ENCODE assay signal across 23 cellular contexts in genomic region chr17:75006653-75007052, GRCh38. TPM values are rescaled to one million over a fixed set of nuclear protein-coding genes. Genes with fewer than 3 reads are reported as not detected.
A peak's percentile ranks its signal among the peaks of the same experiment; 100 is the strongest.
DNase-seq lines count a peak whose midpoint lies in the region; ATAC-seq, FAIRE-seq and TF ChIP-seq lines count a peak whose summit lies in the region.
"Had no signal": no experiment of that assay in that cellular context is flagged by ENCODE, and none has a peak within 500 bp of the region (broad histone marks: within the 10 kb centered on the region; RNA-seq: fewer than 3 reads in every experiment).

No MANE protein-coding gene starts in this region.

- no peak for DNase-seq in BE2C
- peak; percentile 42 for DNase-seq in NOMO-1 treated with dmso at 0.1 percent for 144 hours (lab: John Stamatoyannopoulos, UW; ENCODE audit: unreplicated experiment)
- no peak for DNase-seq in GM12878 (ENCODE audit: low read depth, low spot score)
- DNase-seq in RCC 7860 (ENCODE audit: low spot score) = no peak
- no peak for DNase-seq in nephron progenitor cell
- no peak for DNase-seq in spleen
- no peak for DNase-seq in islet precursor cell
- DNase-seq: activated CD8-positive, alpha-beta T cell treated with anti-CD3 and anti-CD28 coated beads, Interleukin-2, amount 10 ng/mL, durations not matched to agents 7 days and 5 days; activated T-cell treated with anti-CD3 and anti-CD28 coated beads, Interleukin-2, amount 50 U/mL, for 48 hours; colonic mucosa; HFFc6; kidney glomerular epithelial cell; mesendoderm; naive thymus-derived CD8-positive, alpha-beta T cell; NCI-H1048; NCI-H2081 treated with DMSO at 0.1 percent for 48 hours; NCI-H524 treated with DMSO at 0.1 percent for 48 hours; stomach; uterus had no signal

- H3K27me3 ChIP-seq in BE2C (no peaks in the 10 kb centered on the region), GM12878 (replicated peaks in 1 of 2; ENCODE audit: control insufficient read depth in 2 of 2, insufficient read depth in 2 of 2, low read length in 1 of 2) (no peaks in the 10 kb centered on the region; a peak in 1 of 4 replicates), spleen (replicated peaks in 1 of 7) (no peaks in the 10 kb centered on the region)
- H3K27me3 ChIP-seq: colonic mucosa, stomach, uterus had no signal

- RAD21 ChIA-PET in GM12878 (lab: Charles Lee; ENCODE audit: unreplicated experiment) = interaction anchor here (0.7 to 4.4 kb wide), 3 partner anchors 13 to 638 kb away, joined by 3 to 39 read pairs (median 3); no protein-coding TSS in a partner anchor

- POLR2A ChIA-PET in HEK293 (lab: Yijun Ruan, JAX) (interaction anchor here (0.8 to 1.9 kb wide), 3 partner anchors 18 to 45 kb away, joined by 3 to 7 read pairs (median 4); partner anchors contain the start of gene CDR2L), GM12878 (lab: Charles Lee) (interaction anchor here (0.6 kb wide), 1 partner anchor 126 kb away, joined by 3 read pairs; no protein-coding TSS in a partner anchor)

- no peak overlapping the region for H3K27ac Mint-ChIP-seq in nephron progenitor cell
- H3K27ac Mint-ChIP-seq: activated CD8-positive, alpha-beta T cell treated with anti-CD3 and anti-CD28 coated beads, Interleukin-2, amount 10 ng/mL, durations not matched to agents 7 days and 5 days; activated naive CD4-positive, alpha-beta T cell treated with anti-CD3 and anti-CD28 coated beads, Interleukin-2, amount 50 U/mL, for 24 hours; HFFc6 had no signal

- FAIRE-seq in GM12878 (lab: Jason Lieb, UNC) = no peak
- FAIRE-seq in RCC 7860 (lab: Jason Lieb, UNC) = no peak

- H4K20me1 ChIP-seq in GM12878 (ENCODE audit: control insufficient read depth, insufficient read depth) = no peaks in the 10 kb centered on the region

- H3K9me3 ChIP-seq in BE2C (no peaks in the 10 kb centered on the region), HEK293 (ENCODE audit: control insufficient read depth, insufficient read depth, low read depth, low read length) (no peaks in the 10 kb centered on the region), GM12878 (replicated peaks; ENCODE audit: control insufficient read depth, insufficient read depth, low read length) (no peaks in the 10 kb centered on the region), spleen (no peaks in the 10 kb centered on the region)
- H3K9me3 ChIP-seq: colonic mucosa, stomach, uterus had no signal

- H3K27ac ChIP-seq in HEK293 (ENCODE audit: extremely low read depth, low read depth, low read length) = no peak overlapping the region
- no peak overlapping the region for H3K27ac ChIP-seq in GM12878 (ENCODE audit: control insufficient read depth, insufficient read depth)
- no peak overlapping the region for H3K27ac ChIP-seq in spleen
- H3K27ac ChIP-seq: colonic mucosa, parathyroid adenoma, SK-N-MC, stomach, uterus had no signal

- H3K4me3 ChIP-seq in BE2C (ENCODE audit: low read depth, low read length) (no peak overlapping the region), HEK293 (ENCODE audit: low read depth, low read length) (no peak overlapping the region), GM12878 (no peak overlapping the region), spleen (no peak overlapping the region)
- H3K4me3 ChIP-seq: colonic mucosa, SK-N-MC, stomach, uterus had no signal

- TF ChIP-seq POLR2A in GM12878 (IDR thresholded peaks at IDR 0.05; ENCODE audit: low read depth, low read length) (no peak), spleen (IDR thresholded peaks at IDR 0.05) (no peak)

- SMC1A ChIA-PET in GM12878 (lab: Charles Lee; ENCODE audit: uncharacterized antibody, unreplicated experiment) = interaction anchor here (0.6 to 4.1 kb wide), 4 partner anchors 19 to 353 kb away, joined by 3 to 20 read pairs (median 3); partner anchors contain the start of gene CDR2L

- in situ Hi-C loops in GM12878 (cut with MboI) = no loop called here

- TF ChIP-seq RAD21 in GM12878 (IDR thresholded peaks at IDR 0.05; ENCODE audit: insufficient read depth, low read depth, low read length) = peak; percentile 42

- H3K27me3 Mint-ChIP-seq in nephron progenitor cell (ENCODE audit: low read depth, poor library complexity) = peaks cover 4% of the 10 kb centered on the region
- H3K27me3 Mint-ChIP-seq: activated naive CD4-positive, alpha-beta T cell treated with anti-CD3 and anti-CD28 coated beads, Interleukin-2, amount 50 U/mL, for 24 hours had no signal

- peaks cover 10% of the 10 kb centered on the region for H3K36me3 ChIP-seq in BE2C
- H3K36me3 ChIP-seq in HEK293 (ENCODE audit: control insufficient read depth in 2 of 2, insufficient read depth in 1 of 2, low read length in 2 of 2) = peaks cover 0 to 33% of the 10 kb centered on the region in 2 experiments; a peak in 1 of 3 replicates
- H3K36me3 ChIP-seq in GM12878 (ENCODE audit: control insufficient read depth in 2 of 2, insufficient read depth in 2 of 2, low read length in 1 of 2) = no peaks in the 10 kb centered on the region
- peaks cover 0 to 26% (median 0%) of the 10 kb centered on the region in 6 donors for H3K36me3 ChIP-seq in spleen
- H3K36me3 ChIP-seq: colonic mucosa, uterus had no signal

- no peak overlapping the region for H2AFZ ChIP-seq in GM12878 (ENCODE audit: control insufficient read depth, low read depth, low read length)
- H2AFZ ChIP-seq: parathyroid adenoma had no signal

- no TSS peak for BruUV-seq in GM12878 (replicated peaks; lab: Mats Ljungman, UMichigan)

- 31% methylated on average over 5 of the region's 5 CpGs for WGBS in GM12878 (ENCODE audit: insufficient coverage, insufficient replicate concordance, low lambda C conversion rate, missing lambda C conversion rate)
- 62 to 84% (median 69%) methylated on average over 5 of the region's 5 CpGs for WGBS in spleen, 5 donors

- intact Hi-C loops in GM12878 (cut with micrococcal nuclease; ENCODE audit: unreplicated experiment) (no loop called here), spleen (cut with DNase I; ENCODE audit: low total_unique reads) (no loop called here)

- no peak for ATAC-seq in GM12878
- ATAC-seq: activated CD8-positive, alpha-beta T cell treated with anti-CD3 and anti-CD28 coated beads, Interleukin-2, amount 10 ng/mL, durations not matched to agents 7 days and 5 days had no signal

- H3K9ac ChIP-seq in GM12878 (ENCODE audit: control insufficient read depth, insufficient read depth, low read length) = no peak overlapping the region
- H3K9ac ChIP-seq: parathyroid adenoma had no signal

- H3K9me3 Mint-ChIP-seq in nephron progenitor cell = no peaks in the 10 kb centered on the region
- H3K9me3 Mint-ChIP-seq: activated naive CD4-positive, alpha-beta T cell treated with anti-CD3 and anti-CD28 coated beads, Interleukin-2, amount 50 U/mL, for 24 hours; HFFc6; naive thymus-derived CD8-positive, alpha-beta T cell had no signal

- peak; percentile 26 for TF ChIP-seq CTCF in BE2C (IDR thresholded peaks at IDR 0.05; ENCODE audit: low read depth, low read length)
- no peak for TF ChIP-seq CTCF in HEK293 (tag by site-specific recombination; IDR thresholded peaks at IDR 0.05)
- no peak for TF ChIP-seq CTCF in GM12878 (IDR thresholded peaks at IDR 0.05 in 2 of 3, conservative IDR thresholded peaks at IDR 0.05 in 1 of 3; ENCODE audit: control insufficient read depth in 2 of 3, extremely low read depth in 1 of 3, insufficient read depth in 1 of 3, low read depth in 3 of 3, low read length in 3 of 3)
- TF ChIP-seq CTCF in nephron progenitor cell (IDR thresholded peaks at IDR 0.05) = no peak
- TF ChIP-seq CTCF in spleen (IDR thresholded peaks at IDR 0.05 in 8 of 11, conservative IDR thresholded peaks at IDR 0.05 in 3 of 11) = no peak

- no peak overlapping the region for H3K4me3 Mint-ChIP-seq in nephron progenitor cell
- H3K4me3 Mint-ChIP-seq: activated CD8-positive, alpha-beta T cell treated with anti-CD3 and anti-CD28 coated beads, Interleukin-2, amount 10 ng/mL, durations not matched to agents 7 days and 5 days; activated naive CD4-positive, alpha-beta T cell treated with anti-CD3 and anti-CD28 coated beads, Interleukin-2, amount 50 U/mL, for 24 hours; HFFc6; naive thymus-derived CD8-positive, alpha-beta T cell had no signal

- H3K79me2 ChIP-seq in GM12878 (ENCODE audit: control insufficient read depth, insufficient read depth, low read length) = no peaks in the 10 kb centered on the region
- H3K79me2 ChIP-seq: parathyroid adenoma had no signal

- CTCF ChIA-PET in HEK293 (lab: Yijun Ruan, JAX) = interaction anchor here (1.2 to 4.0 kb wide), 4 partner anchors 13 to 49 kb away, joined by 5 to 37 read pairs (median 5); no protein-coding TSS in a partner anchor
- CTCF ChIA-PET in GM12878 (lab: Yijun Ruan, JAX) = interaction anchor here (2.1 to 6.2 kb wide), 2 partner anchors 45 to 195 kb away, joined by 6 to 56 read pairs; no protein-coding TSS in a partner anchor

- H3K4me1 Mint-ChIP-seq in nephron progenitor cell = peaks cover 9% of the 10 kb centered on the region
- H3K4me1 Mint-ChIP-seq: naive thymus-derived CD8-positive, alpha-beta T cell had no signal

- no peak overlapping the region for H3K4me2 ChIP-seq in GM12878 (ENCODE audit: control insufficient read depth, insufficient read depth)

- H3K36me3 Mint-ChIP-seq in nephron progenitor cell (ENCODE audit: low read depth) = no peaks in the 10 kb centered on the region
- H3K36me3 Mint-ChIP-seq: activated naive CD4-positive, alpha-beta T cell treated with anti-CD3 and anti-CD28 coated beads, Interleukin-2, amount 50 U/mL, for 24 hours; naive thymus-derived CD8-positive, alpha-beta T cell had no signal

- peaks cover 8% of the 10 kb centered on the region for H3K4me1 ChIP-seq in BE2C
- peaks cover 15% of the 10 kb centered on the region for H3K4me1 ChIP-seq in HEK293 (ENCODE audit: control insufficient read depth, insufficient read depth, low read length)
- H3K4me1 ChIP-seq in GM12878 (ENCODE audit: control insufficient read depth, insufficient read depth, low read length) = no peaks in the 10 kb centered on the region; the same call in 1 of the 2 replicates
- H3K4me1 ChIP-seq in spleen = peaks cover 0 to 3% (median 1%) of the 10 kb centered on the region in 6 donors
- H3K4me1 ChIP-seq: parathyroid adenoma had no signal

- TF ChIP-seq EP300 in GM12878 (IDR thresholded peaks at IDR 0.05; ENCODE audit: borderline replicate concordance in 1 of 2, control insufficient read depth in 1 of 2, low read depth in 2 of 2, low read length in 2 of 2) = no peak

RNA-seq across cellular contexts. Expression of gene MRPL58, which starts 5.8 kb away (rescaled TPM):
- polyA plus RNA-seq in BE2C (2012; ENCODE audit: insufficient read depth, insufficient read length, low read depth) = 138 TPM
- total RNA-seq in GM12878 (2013; cell fraction: nucleolus; rRNA removed) = 3.2 and 3.4 TPM in 2 replicates
- total RNA-seq in GM12878 (2014; rRNA removed) (64.3 and 65.6 TPM in 2 replicates), GM12878 (2014; rRNA removed; fragmentation: Illumina TruSeq; extraction: Trizol) (39.5 and 46.3 TPM in 2 replicates), GM12878 (2021) (43.0 and 44.0 TPM in 2 replicates), spleen (10 to 100 TPM; 16.5 to 60.7 (median 20.5) TPM)
- polyA plus RNA-seq in GM12878 (2011; ENCODE audit: low read depth) = 28.1 TPM
- polyA plus RNA-seq in GM12878 (2011; rRNA removed) (53.5 and 60.3 TPM in 2 replicates), GM12878 (2014; fragmentation: Illumina TruSeq; extraction: Trizol) (51.1 and 52.2 TPM in 2 replicates), GM12878 (2014; fragmentation: Nextera tagmentation; extraction: Ambion mirVana) (10 to 100 TPM; 23.0 to 43.7 TPM), GM12878 (2014; rRNA removed) (60.0 and 73.2 TPM in 2 replicates), GM12878 (2016; fragmentation: Nextera tagmentation; extraction: Ambion mirVana) (10 to 100 TPM; 52.7 to 59.2 TPM), spleen (10 to 100 TPM; 33.1 to 43.3 (median 41.6) TPM)
- polyA plus RNA-seq in GM12878 (2011; cell fraction: cytosol; rRNA removed) = 38.0 and 49.9 TPM in 2 replicates
- polyA plus RNA-seq in GM12878 (2011; cell fraction: nucleus; rRNA removed) = 23.0 and 24.4 TPM in 2 replicates
- polyA plus RNA-seq in GM12878 (2012) = 25.5 and 28.9 TPM in 2 replicates
- polyA minus RNA-seq in GM12878 (2011; rRNA and poly(A)+ RNA removed) = 13.5 and 16.6 TPM in 2 replicates
- 8.0 and 11.3 TPM in 2 replicates for polyA minus RNA-seq in GM12878 (2011; cell fraction: cytosol; rRNA and poly(A)+ RNA removed)
- polyA minus RNA-seq in GM12878 (2011; cell fraction: nucleus; rRNA and poly(A)+ RNA removed) = 3.5 and 5.5 TPM in 2 replicates

RNA-seq across cellular contexts. Expression of gene CDR2L, which starts 19.2 kb away (rescaled TPM):
- polyA plus RNA-seq in BE2C (2012; ENCODE audit: insufficient read depth, insufficient read length, low read depth) = 12.8 TPM
- total RNA-seq in GM12878 (2013; cell fraction: nucleolus; rRNA removed) = not detected in 2 replicates
- total RNA-seq in GM12878 (2014; rRNA removed) (0.05 TPM in 1 of 2 replicates, not detected in the other), GM12878 (2014; rRNA removed; fragmentation: Illumina TruSeq; extraction: Trizol) (0.04 TPM in 1 of 2 replicates, not detected in the other), GM12878 (2021) (0.05 and 0.18 TPM in 2 replicates), spleen (1 to 10 TPM; 1.5 to 6.0 (median 3.0) TPM)
- not detected for polyA plus RNA-seq in GM12878 (2011; ENCODE audit: low read depth)
- polyA plus RNA-seq in GM12878 (2011; rRNA removed) (0.03 TPM in 1 of 2 replicates, not detected in the other), GM12878 (2014; fragmentation: Illumina TruSeq; extraction: Trizol) (not detected in 2 replicates), GM12878 (2014; fragmentation: Nextera tagmentation; extraction: Ambion mirVana) (not detected), GM12878 (2014; rRNA removed) (0.03 TPM in 1 of 2 replicates, not detected in the other), GM12878 (2016; fragmentation: Nextera tagmentation; extraction: Ambion mirVana) (under 1 TPM in 1 of 2 experiments, not detected in 1; 0.04 TPM), spleen (1 to 10 TPM in 1 of 3 donors, under 1 TPM in 2; 0.48 to 1.5 (median 0.85) TPM)
- polyA plus RNA-seq in GM12878 (2011; cell fraction: cytosol; rRNA removed) = 0.05 TPM in 1 of 2 replicates, not detected in the other
- 0.06 TPM in 1 of 2 replicates, not detected in the other for polyA plus RNA-seq in GM12878 (2011; cell fraction: nucleus; rRNA removed)
- 0.08 TPM in 2 replicates for polyA plus RNA-seq in GM12878 (2012)
- not detected in 2 replicates for polyA minus RNA-seq in GM12878 (2011; rRNA and poly(A)+ RNA removed)
- polyA minus RNA-seq in GM12878 (2011; cell fraction: cytosol; rRNA and poly(A)+ RNA removed) = 0.31 and 0.53 TPM in 2 replicates
- 0.10 TPM in 1 of 2 replicates, not detected in the other for polyA minus RNA-seq in GM12878 (2011; cell fraction: nucleus; rRNA and poly(A)+ RNA removed)
- polyA plus RNA-seq: naive thymus-derived CD8-positive, alpha-beta T cell had no signal

RNA-seq across cellular contexts. Expression of gene HID1, which starts 34.1 kb away (rescaled TPM):
- 5.9 TPM for polyA plus RNA-seq in BE2C (2012; ENCODE audit: insufficient read depth, insufficient read length, low read depth)
- total RNA-seq in GM12878 (2013; cell fraction: nucleolus; rRNA removed) = 0.21 TPM in 1 of 2 replicates, not detected in the other
- total RNA-seq in GM12878 (2014; rRNA removed) = 0.40 and 0.54 TPM in 2 replicates
- total RNA-seq in GM12878 (2014; rRNA removed; fragmentation: Illumina TruSeq; extraction: Trizol) = 0.04 TPM in 1 of 2 replicates, not detected in the other
- total RNA-seq in GM12878 (2021) = 0.37 and 0.77 TPM in 2 replicates
- 0.41 TPM for polyA plus RNA-seq in GM12878 (2011; ENCODE audit: low read depth)
- 0.14 and 0.69 TPM in 2 replicates for polyA plus RNA-seq in GM12878 (2011; rRNA removed)
- 0.10 and 0.13 TPM in 2 replicates for polyA plus RNA-seq in GM12878 (2011; cell fraction: cytosol; rRNA removed)
- polyA plus RNA-seq in GM12878 (2011; cell fraction: nucleus; rRNA removed) = 1.5 and 2.0 TPM in 2 replicates
- polyA plus RNA-seq in GM12878 (2012) = 0.87 and 1.8 TPM in 2 replicates
- polyA plus RNA-seq in GM12878 (2014; fragmentation: Illumina TruSeq; extraction: Trizol) = 0.09 and 0.30 TPM in 2 replicates
- not detected for polyA plus RNA-seq in GM12878 (2014; fragmentation: Nextera tagmentation; extraction: Ambion mirVana)
- 0.12 and 0.51 TPM in 2 replicates for polyA plus RNA-seq in GM12878 (2014; rRNA removed)
- polyA plus RNA-seq in GM12878 (2016; fragmentation: Nextera tagmentation; extraction: Ambion mirVana) = under 1 TPM; 0.24 to 0.63 TPM
- polyA minus RNA-seq in GM12878 (2011; rRNA and poly(A)+ RNA removed) = 0.37 and 0.62 TPM in 2 replicates
- polyA minus RNA-seq in GM12878 (2011; cell fraction: cytosol; rRNA and poly(A)+ RNA removed) = not detected in 2 replicates
- 0.12 and 0.57 TPM in 2 replicates for polyA minus RNA-seq in GM12878 (2011; cell fraction: nucleus; rRNA and poly(A)+ RNA removed)
- total RNA-seq in spleen = 10 to 100 TPM; 11.9 to 39.4 (median 26.5) TPM
- polyA plus RNA-seq in spleen = 10 to 100 TPM in 2 of 3 donors, 1 to 10 TPM in 1; 5.2 to 23.8 (median 17.2) TPM

RNA-seq across cellular contexts. Expression of gene ATP5PD, which starts 40.1 kb away (rescaled TPM):
- 221 TPM for polyA plus RNA-seq in BE2C (2012; ENCODE audit: insufficient read depth, insufficient read length, low read depth)
- total RNA-seq in GM12878 (2013; cell fraction: nucleolus; rRNA removed) = 36.7 and 39.6 TPM in 2 replicates
- total RNA-seq in GM12878 (2014; rRNA removed) = 201 and 218 TPM in 2 replicates
- total RNA-seq in GM12878 (2014; rRNA removed; fragmentation: Illumina TruSeq; extraction: Trizol) = 303 and 307 TPM in 2 replicates
- total RNA-seq in GM12878 (2021) = 209 and 218 TPM in 2 replicates
- 502 TPM for polyA plus RNA-seq in GM12878 (2011; ENCODE audit: low read depth)
- 172 and 241 TPM in 2 replicates for polyA plus RNA-seq in GM12878 (2011; rRNA removed)
- polyA plus RNA-seq in GM12878 (2011; cell fraction: cytosol; rRNA removed) = 200 and 326 TPM in 2 replicates
- 83.7 and 91.7 TPM in 2 replicates for polyA plus RNA-seq in GM12878 (2011; cell fraction: nucleus; rRNA removed)
- polyA plus RNA-seq in GM12878 (2012) = 300 and 334 TPM in 2 replicates
- 338 and 519 TPM in 2 replicates for polyA plus RNA-seq in GM12878 (2014; fragmentation: Illumina TruSeq; extraction: Trizol)
- 100 to 1,000 TPM; 710 to 772 TPM for polyA plus RNA-seq in GM12878 (2014; fragmentation: Nextera tagmentation; extraction: Ambion mirVana)
- 186 and 195 TPM in 2 replicates for polyA plus RNA-seq in GM12878 (2014; rRNA removed)
- polyA plus RNA-seq in GM12878 (2016; fragmentation: Nextera tagmentation; extraction: Ambion mirVana) = 100 to 1,000 TPM; 436 to 445 TPM
- polyA minus RNA-seq in GM12878 (2011; rRNA and poly(A)+ RNA removed) = 126 and 155 TPM in 2 replicates
- polyA minus RNA-seq in GM12878 (2011; cell fraction: cytosol; rRNA and poly(A)+ RNA removed) = 46.9 and 49.8 TPM in 2 replicates
- 23.5 and 27.0 TPM in 2 replicates for polyA minus RNA-seq in GM12878 (2011; cell fraction: nucleus; rRNA and poly(A)+ RNA removed)
- total RNA-seq in spleen = 100 to 1,000 TPM; 124 to 164 (median 137) TPM
- 100 to 1,000 TPM; 257 to 312 (median 270) TPM for polyA plus RNA-seq in spleen

RNA-seq across cellular contexts. Expression of gene KCTD2, which starts 40.4 kb away (rescaled TPM):
- 23.6 TPM for polyA plus RNA-seq in BE2C (2012; ENCODE audit: insufficient read depth, insufficient read length, low read depth)
- 9.1 and 11.1 TPM in 2 replicates for total RNA-seq in GM12878 (2013; cell fraction: nucleolus; rRNA removed)
- 13.6 and 14.2 TPM in 2 replicates for total RNA-seq in GM12878 (2014; rRNA removed)
- total RNA-seq in GM12878 (2014; rRNA removed; fragmentation: Illumina TruSeq; extraction: Trizol) = 11.9 and 13.3 TPM in 2 replicates
- total RNA-seq in GM12878 (2021) = 16.7 and 16.8 TPM in 2 replicates
- 9.5 TPM for polyA plus RNA-seq in GM12878 (2011; ENCODE audit: low read depth)
- polyA plus RNA-seq in GM12878 (2011; rRNA removed) = 27.5 and 32.3 TPM in 2 replicates
- polyA plus RNA-seq in GM12878 (2011; cell fraction: cytosol; rRNA removed) = 27.2 and 28.9 TPM in 2 replicates
- 17.1 and 18.6 TPM in 2 replicates for polyA plus RNA-seq in GM12878 (2011; cell fraction: nucleus; rRNA removed)
- 11.4 and 12.4 TPM in 2 replicates for polyA plus RNA-seq in GM12878 (2012)
- 17.3 and 20.0 TPM in 2 replicates for polyA plus RNA-seq in GM12878 (2014; fragmentation: Illumina TruSeq; extraction: Trizol)
- 1 to 10 TPM; 1.5 to 2.2 TPM for polyA plus RNA-seq in GM12878 (2014; fragmentation: Nextera tagmentation; extraction: Ambion mirVana)
- 15.6 and 16.1 TPM in 2 replicates for polyA plus RNA-seq in GM12878 (2014; rRNA removed)
- 1 to 10 TPM; 1.5 to 4.5 TPM for polyA plus RNA-seq in GM12878 (2016; fragmentation: Nextera tagmentation; extraction: Ambion mirVana)
- polyA minus RNA-seq in GM12878 (2011; rRNA and poly(A)+ RNA removed) = 15.0 and 21.0 TPM in 2 replicates
- polyA minus RNA-seq in GM12878 (2011; cell fraction: cytosol; rRNA and poly(A)+ RNA removed) = 4.9 and 7.3 TPM in 2 replicates
- polyA minus RNA-seq in GM12878 (2011; cell fraction: nucleus; rRNA and poly(A)+ RNA removed) = 2.8 and 4.6 TPM in 2 replicates
- 10 to 100 TPM; 23.0 to 28.4 (median 25.5) TPM for total RNA-seq in spleen
- polyA plus RNA-seq in spleen = 10 to 100 TPM; 11.0 to 27.2 (median 11.9) TPM

Comparison
In these comparisons a context has a peak if more than half of its experiments do, and no peak if none do; other contexts are left out.
1. RNA of gene HID1, which starts 34.1 kb away (total RNA-seq): 11.9 to 39.4 TPM in spleen; 0.04 to 0.77 TPM in GM12878; every median in the first group is over 4 times any median in the second.